17 cellular contexts compared by ENCODE assay signal in the genomic region with DNA sequence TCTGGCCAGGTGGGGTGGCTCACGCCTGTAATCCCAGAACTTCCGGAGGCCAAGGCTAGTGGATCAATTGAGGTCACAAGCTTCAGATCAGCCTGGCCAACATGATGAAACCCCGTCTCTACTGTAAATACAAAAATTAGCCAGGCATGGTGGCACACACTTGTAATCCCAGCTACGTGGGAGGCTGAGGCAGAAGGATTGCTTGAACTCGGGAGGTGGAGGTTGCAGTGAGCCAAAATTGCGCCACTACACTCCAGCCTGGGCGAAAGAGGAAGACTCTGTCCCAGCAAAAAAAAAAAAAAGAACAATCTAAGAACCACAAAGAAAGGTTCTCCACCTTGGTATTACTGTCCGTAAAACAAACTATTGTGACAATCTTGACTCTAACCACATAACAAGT.
"Had no signal": no experiment of that assay in that cellular context is flagged by ENCODE, and none has a peak within 500 bp of the region (broad histone marks: within the 10 kb centered on the region; RNA-seq: fewer than 3 reads in every experiment).

No MANE protein-coding gene starts in this region.

- ATAC-seq: effector memory CD8-positive, alpha-beta T cell; gastrocnemius medialis; heart right ventricle; naive thymus-derived CD4-positive, alpha-beta T cell; psoas muscle had no signal

- FAIRE-seq: islet of Langerhans, urothelium cell line had no signal

- DNase-seq: effector memory CD8-positive, alpha-beta T cell; gastrocnemius medialis; heart right ventricle; hypothalamus; kidney glomerular epithelial cell; naive thymus-derived CD4-positive, alpha-beta T cell; nephron progenitor cell; psoas muscle; sigmoid colon; stimulated activated naive CD4-positive, alpha-beta T cell; trophoblast cell had no signal

- H3K4me1 ChIP-seq: esophagus muscularis mucosa, gastrocnemius medialis, parathyroid adenoma, psoas muscle, sigmoid colon had no signal

- H3K36me3 ChIP-seq: esophagus muscularis mucosa, gastrocnemius medialis, heart right ventricle, sigmoid colon had no signal

- H3K9me3 ChIP-seq: esophagus muscularis mucosa, gastrocnemius medialis, heart right ventricle, psoas muscle, sigmoid colon had no signal

- H3K4me3 ChIP-seq: esophagus muscularis mucosa, gastrocnemius medialis, heart right ventricle, psoas muscle, sigmoid colon, skin epidermis had no signal

- H3K27ac ChIP-seq: epithelial cell of prostate, esophagus muscularis mucosa, gastrocnemius medialis, heart right ventricle, parathyroid adenoma, psoas muscle, sigmoid colon, skin epidermis had no signal
